In the genomic region with DNA sequence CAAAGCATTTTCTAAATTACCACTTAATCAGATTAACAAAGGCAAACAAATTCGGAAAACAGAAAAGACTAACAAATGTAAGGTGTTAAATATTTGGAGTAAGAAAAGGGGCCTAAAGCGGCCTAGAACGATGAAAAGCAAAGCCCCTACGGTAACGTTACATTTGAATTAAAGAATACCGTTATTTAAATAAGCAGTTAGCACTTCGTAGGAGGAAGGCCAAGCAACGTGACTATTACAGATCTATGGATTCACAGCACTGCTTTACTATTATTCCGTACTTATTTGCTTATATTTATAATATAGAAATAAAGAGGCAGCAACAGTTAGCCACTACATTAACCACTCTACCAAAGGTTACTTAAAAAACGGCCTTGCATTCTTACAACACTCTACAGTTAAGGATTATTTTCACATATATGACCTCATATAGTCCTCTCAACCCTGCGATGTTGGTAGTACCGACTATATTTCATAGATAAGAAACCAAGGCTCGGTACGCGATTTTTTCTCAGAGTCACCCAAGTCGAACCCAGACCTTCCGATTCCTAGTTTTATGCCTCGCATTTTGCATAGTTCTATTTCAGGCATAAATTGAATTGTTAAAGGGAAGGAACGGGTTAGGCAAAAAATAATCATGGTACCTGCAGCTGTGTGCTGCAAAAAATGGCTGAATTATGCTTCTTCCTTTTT, we compare ENCODE assay signal across 8 cellular contexts. TPM values are rescaled to one million over a fixed set of nuclear protein-coding genes. Genes with fewer than 3 reads are reported as not detected.
DNase-seq lines count a peak whose midpoint lies in the region; ATAC-seq, FAIRE-seq and TF ChIP-seq lines count a peak whose summit lies in the region.

No MANE protein-coding gene starts in this region.

- H3K36me3 Mint-ChIP-seq in T-cell: peaks cover 3% of the 10 kb centered on the region

- peaks cover 0 to 7% (median 0%) of the 10 kb centered on the region in 3 donors for H3K4me1 ChIP-seq in pancreas

- H3K4me1 Mint-ChIP-seq in T-cell: peaks cover 28 to 39% (median 32%) of the 10 kb centered on the region in 3 donors

- POLR2A ChIA-PET in T-cell (lab: Charles Lee): interaction anchor here in 1 of 2 donors (0.6 kb wide), 1 partner anchor 54 kb away, joined by 3 read pairs; no protein-coding TSS in a partner anchor

- TF ChIP-seq CTCF in AG09309 (IDR thresholded peaks at IDR 0.05; ENCODE audit: control insufficient read depth, insufficient read depth, low read depth, low read length, missing control alignments) (no peak), fibroblast of mammary gland (conservative IDR thresholded peaks at IDR 0.05; ENCODE audit: control insufficient read depth, insufficient read depth, low read depth, low read length) (no peak), pancreas (IDR thresholded peaks at IDR 0.05) (no peak)

- no peak for ATAC-seq in T-cell (replicated peaks in 1 of 4)
- peak; percentile 6 to 18 (median 16) for ATAC-seq in pancreas
- ATAC-seq in HG02623 (IDR thresholded peaks at IDR 0.05; ENCODE audit: unreplicated experiment): no peak

- no peaks in the 10 kb centered on the region for H3K27me3 Mint-ChIP-seq in T-cell

- H3K27ac ChIP-seq in pancreas: peak overlapping the region in 3 of 4 donors; percentile 83 to 96 (median 85)

- CTCF ChIA-PET in T-cell (lab: Charles Lee): no interaction called here

- H3K4me3 Mint-ChIP-seq in T-cell: peak overlapping the region; percentile 83 to 88 (median 86)

- FAIRE-seq in GM18507 (lab: Jason Lieb, UNC) (peak; percentile 82), pancreas (lab: Jason Lieb, UNC) (peak; percentile 51)

- H3K36me3 ChIP-seq in pancreas: no peaks in the 10 kb centered on the region

- DNase-seq in AG09309 (ENCODE audit: low read depth) (no peak), GM18507 (ENCODE audit: extremely low spot score, insufficient read length, low read depth) (no peak), T-cell (no peak), fibroblast of mammary gland (ENCODE audit: low read depth) (peak; percentile 16), pancreas (no peak), SW 1271 (lab: John Stamatoyannopoulos, UW) (no peak)
- no peak for DNase-seq in activated effector memory CD4-positive, alpha-beta T cell treated with Interleukin-2 at 50 U/mL for 16 hours

- no peaks in the 10 kb centered on the region for H3K9me3 ChIP-seq in pancreas

- peaks cover 0 to 14% (median 5%) of the 10 kb centered on the region in 4 donors for H3K27me3 ChIP-seq in pancreas

- intact Hi-C loops in pancreas (cut with DNase I): no loop called here

- WGBS in pancreas, 2 donors: 1 to 39% methylated on average over 19 of the region's 19 CpGs

- no peaks in the 10 kb centered on the region for H3K9me3 Mint-ChIP-seq in T-cell

- peak overlapping the region; percentile 29 for H3K4me3 ChIP-seq in AG09309 (ENCODE audit: control insufficient read depth, low read depth, low read length)
- H3K4me3 ChIP-seq in fibroblast of mammary gland (ENCODE audit: control insufficient read depth, low read depth, low read length): peak overlapping the region; percentile 75
- peak overlapping the region; percentile 48 to 70 (median 56) for H3K4me3 ChIP-seq in pancreas

- peak overlapping the region; percentile 79 to 83 for H3K27ac Mint-ChIP-seq in T-cell

RNA-seq across cellular contexts. Expression of a gene that starts 2.9 kb away (rescaled TPM):
- total RNA-seq in T-cell: 10 to 100 TPM in 2 of 5 donors, 1 to 10 TPM in 3; 7.1 to 21.1 (median 8.0) TPM
- total RNA-seq in pancreas: 1 to 10 TPM; 3.3 to 4.7 (median 4.4) TPM
- 1 to 10 TPM; 1.2 to 3.1 TPM for polyA plus RNA-seq in pancreas

RNA-seq across cellular contexts. Expression of a gene that starts 30.6 kb away (rescaled TPM):
- total RNA-seq in T-cell (100 to 1,000 TPM; 180 to 309 (median 196) TPM), pancreas (100 to 1,000 TPM in 4 of 6 donors, 10 to 100 TPM in 2; 84.4 to 139 (median 128) TPM)
- 10 to 100 TPM; 40.0 to 52.9 TPM for polyA plus RNA-seq in pancreas

Comparison
In these comparisons a context has a peak if more than half of its experiments do, and no peak if none do; other contexts are left out.
1. ATAC-seq: peak in pancreas (4 of 4); none in T-cell (0 of 4) and HG02623 (single experiment).
2. Peak in every context shown above with its lines, with median percentiles within 50 percentile points of each other: H3K4me3 ChIP-seq.